Comparison of ENCODE assay signal across 24 cellular contexts in the genomic region with DNA sequence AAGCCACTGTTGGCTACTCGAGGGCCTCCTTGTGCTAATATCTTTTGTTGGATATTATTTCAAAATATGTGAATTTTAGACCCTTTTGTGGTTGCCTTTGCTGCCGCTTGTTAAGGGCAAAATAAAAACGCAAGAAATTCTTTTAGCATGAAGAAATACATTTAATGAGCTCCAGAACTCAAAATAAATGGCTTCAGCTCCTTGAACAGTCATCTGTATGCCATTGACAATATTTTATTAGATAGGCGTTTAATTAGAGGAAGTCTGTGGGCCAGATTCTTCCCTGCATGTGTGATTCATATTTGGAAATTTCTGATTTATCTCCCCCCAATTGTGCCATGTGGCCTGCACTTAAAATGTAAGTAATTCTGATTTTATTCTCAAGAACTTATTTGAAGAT.
DNase-seq lines count a peak whose midpoint lies in the region; ATAC-seq, FAIRE-seq and TF ChIP-seq lines count a peak whose summit lies in the region.
"Had no signal": no experiment of that assay in that cellular context is flagged by ENCODE, and none has a peak within 500 bp of the region (broad histone marks: within the 10 kb centered on the region; RNA-seq: fewer than 3 reads in every experiment).

No MANE protein-coding gene starts in this region.

- ATAC-seq in HG03442 (IDR thresholded peaks at IDR 0.05; ENCODE audit: unreplicated experiment): no peak
- ATAC-seq: GM23338, PC-3, T-cell had no signal

- H3K9ac ChIP-seq in SK-N-SH: no peak overlapping the region
- H3K9ac ChIP-seq: BLaER1 had no signal

- TF ChIP-seq CTCF in AG10803 (conservative IDR thresholded peaks at IDR 0.05; ENCODE audit: low read length): no peak
- TF ChIP-seq CTCF in SK-N-SH (IDR thresholded peaks at IDR 0.05): no peak
- TF ChIP-seq CTCF in mesothelial cell of epicardium (IDR thresholded peaks at IDR 0.05; ENCODE audit: unreplicated experiment): no peak
- no peak for TF ChIP-seq CTCF in D721Med (IDR thresholded peaks at IDR 0.05; ENCODE audit: insufficient read depth, missing control alignments)

- peak in 1 of 2 experiments; percentile 42; a peak in 1 of 4 replicates for TF ChIP-seq EP300 in SK-N-SH (IDR thresholded peaks at IDR 0.05; ENCODE audit: borderline replicate concordance in 1 of 2, low read depth in 1 of 2, low read length in 1 of 2)

- peaks cover 41% of the 10 kb centered on the region for H3K4me1 Mint-ChIP-seq in mesothelial cell of epicardium
- H3K4me1 Mint-ChIP-seq: T-cell had no signal

- H3K9me3 Mint-ChIP-seq in mesothelial cell of epicardium: no peaks in the 10 kb centered on the region
- H3K9me3 Mint-ChIP-seq: CD4-positive, alpha-beta T cell; GM23338; H9; T-cell had no signal

- H3K36me3 ChIP-seq in SK-N-SH (replicated peaks in 1 of 2; ENCODE audit: control insufficient read depth in 1 of 2, insufficient read depth in 2 of 2, low read length in 1 of 2): peaks cover 4 to 13% of the 10 kb centered on the region in 2 experiments

- peak overlapping the region; percentile 52 for H3K27ac Mint-ChIP-seq in mesothelial cell of epicardium
- H3K27ac Mint-ChIP-seq: CD4-positive, alpha-beta T cell; T-cell had no signal

- CTCF ChIA-PET in SK-N-SH (lab: Yijun Ruan, JAX): interaction anchor here (1.0 to 1.4 kb wide), 4 partner anchors 32 to 544 kb away, joined by 3 read pairs; no protein-coding TSS in a partner anchor

- H3K4me3 ChIP-seq in AG10803 (ENCODE audit: low read length) (no peak overlapping the region; the same call in 1 of the 2 replicates), SK-N-SH (ENCODE audit: low read depth in 2 of 2, low read length in 1 of 2) (no peak overlapping the region)
- H3K4me3 ChIP-seq: BLaER1, GM23338 had no signal

- no peaks in the 10 kb centered on the region for H4K20me1 ChIP-seq in SK-N-SH (ENCODE audit: insufficient read depth)
- H4K20me1 ChIP-seq: BLaER1 had no signal

- no peak overlapping the region for H2AFZ ChIP-seq in SK-N-SH (ENCODE audit: low read depth)
- H2AFZ ChIP-seq: GM23338 had no signal

- H3K27me3 ChIP-seq in SK-N-SH (ENCODE audit: insufficient read depth): no peaks in the 10 kb centered on the region
- H3K27me3 ChIP-seq: BLaER1 had no signal

- H3K4me3 Mint-ChIP-seq in mesothelial cell of epicardium: no peak overlapping the region
- H3K4me3 Mint-ChIP-seq: CD4-positive, alpha-beta T cell; GM23338; H9; T-cell had no signal

- no peaks in the 10 kb centered on the region for H3K9me3 ChIP-seq in SK-N-SH
- H3K9me3 ChIP-seq: BLaER1 had no signal

- peak overlapping the region; percentile 9 to 55; a peak in 2 of 4 replicates for H3K27ac ChIP-seq in SK-N-SH (ENCODE audit: low read depth in 2 of 2, low read length in 1 of 2)
- H3K27ac ChIP-seq: BLaER1 had no signal

- peaks cover 34% of the 10 kb centered on the region for H3K36me3 Mint-ChIP-seq in mesothelial cell of epicardium
- H3K36me3 Mint-ChIP-seq: T-cell had no signal

- FAIRE-seq in D721Med (lab: Jason Lieb, UNC): no peak
- FAIRE-seq: A204.1, GM18507 had no signal

- peaks cover 8 to 11% of the 10 kb centered on the region in 2 experiments; a peak in 3 of 4 replicates for H3K4me1 ChIP-seq in SK-N-SH (ENCODE audit: control insufficient read depth in 1 of 2, insufficient read depth in 2 of 2, low read depth in 1 of 2, low read length in 1 of 2)
- H3K4me1 ChIP-seq: BLaER1 had no signal

- DNase-seq in AG10803 (ENCODE audit: low read depth) (peak; percentile 93), GM04503 (ENCODE audit: low read depth) (peak; percentile 77), SK-N-SH (no peak), mesothelial cell of epicardium (ENCODE audit: low spot score in 2 of 2, unreplicated experiment in 2 of 2) (no peak), LoVo (ENCODE audit: low spot score) (no peak), kidney glomerular epithelial cell (lab: John Stamatoyannopoulos, UW) (no peak), D721Med (ENCODE audit: insufficient read length, low spot score) (no peak)
- DNase-seq: CD4-positive, alpha-beta T cell; DMS53; GF-D8; H9; NCI-H1092 treated with DMSO at 0.1 percent for 48 hours; NCI-H1436; NCI-H187 treated with DMSO at 0.1 percent for 48 hours; NCI-H2107; NCI-H524; NCI-H774; PC-3; T-cell had no signal

- H3F3A ChIP-seq in SK-N-SH (replicated peaks; ENCODE audit: insufficient read depth): peaks cover 4% of the 10 kb centered on the region

- no peaks in the 10 kb centered on the region for H3K79me2 ChIP-seq in SK-N-SH (ENCODE audit: insufficient read depth)

- H3K27me3 Mint-ChIP-seq in mesothelial cell of epicardium (ENCODE audit: low read depth): no peaks in the 10 kb centered on the region

- no peaks in the 10 kb centered on the region for H3K9me2 ChIP-seq in SK-N-SH

- TF ChIP-seq RAD21 in SK-N-SH (IDR thresholded peaks at IDR 0.05; ENCODE audit: low read length): no peak

- POLR2A ChIA-PET in SK-N-SH (lab: Yijun Ruan, JAX): no interaction called here

- no peak overlapping the region for H3K4me2 ChIP-seq in SK-N-SH
- H3K4me2 ChIP-seq: BLaER1, GM23338 had no signal

- 40% methylated on average over 4 of the region's 4 CpGs for WGBS in SK-N-SH (ENCODE audit: low lambda C conversion rate)

TF ChIP-seq in SK-N-SH, 30 proteins besides CTCF, POLR2A, EP300 and RAD21:
- TF ChIP-seq, protein P1, sequence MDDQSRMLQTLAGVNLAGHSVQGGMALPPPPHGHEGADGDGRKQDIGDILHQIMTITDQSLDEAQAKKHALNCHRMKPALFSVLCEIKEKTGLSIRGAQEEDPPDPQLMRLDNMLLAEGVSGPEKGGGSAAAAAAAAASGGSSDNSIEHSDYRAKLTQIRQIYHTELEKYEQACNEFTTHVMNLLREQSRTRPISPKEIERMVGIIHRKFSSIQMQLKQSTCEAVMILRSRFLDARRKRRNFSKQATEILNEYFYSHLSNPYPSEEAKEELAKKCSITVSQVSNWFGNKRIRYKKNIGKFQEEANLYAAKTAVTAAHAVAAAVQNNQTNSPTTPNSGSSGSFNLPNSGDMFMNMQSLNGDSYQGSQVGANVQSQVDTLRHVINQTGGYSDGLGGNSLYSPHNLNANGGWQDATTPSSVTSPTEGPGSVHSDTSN (IDR thresholded peaks at IDR 0.05): peak; percentile 52; the same call in 1 of the 2 replicates
- TF ChIP-seq FOXM1 (IDR thresholded peaks at IDR 0.05; ENCODE audit: low read depth): no peak
- TF ChIP-seq TCF12 (IDR thresholded peaks at IDR 0.05): peak; percentile 46

Comparison
In these comparisons a context has a peak if more than half of its experiments do, and no peak if none do; other contexts are left out.
1. DNase-seq: peak in AG10803 (single experiment) and GM04503 (single experiment); none in SK-N-SH (single experiment), mesothelial cell of epicardium (0 of 2), LoVo (single experiment), kidney glomerular epithelial cell (single experiment) and D721Med (single experiment).